In the genomic region with DNA sequence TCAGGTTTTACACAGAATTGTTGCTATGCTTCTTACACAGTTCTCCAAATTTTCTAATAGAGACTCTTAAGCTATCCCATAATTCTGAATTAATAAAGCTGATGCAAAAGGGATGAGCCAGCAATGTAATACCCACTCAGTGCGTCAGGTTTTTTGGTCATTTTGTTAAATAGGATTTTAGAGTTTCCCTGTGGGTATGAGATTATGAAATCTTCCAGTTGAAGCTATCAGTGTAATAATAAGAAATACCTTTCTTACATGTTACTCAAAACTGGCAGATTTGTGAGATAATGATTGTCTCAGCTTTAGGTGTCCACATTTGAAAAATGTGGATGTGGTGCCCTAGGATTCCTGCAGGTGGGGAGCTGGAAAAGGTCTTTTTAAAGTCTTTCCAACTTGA, we compare ENCODE assay signal across 1 cellular context.
TF ChIP-seq lines count a peak whose summit lies in the region.

No MANE protein-coding gene starts in this region.

TF ChIP-seq in IMR-90, 13 proteins besides CTCF, POLR2A, EP300 and RAD21:
- TF ChIP-seq RCOR1 (IDR thresholded peaks at IDR 0.05; ENCODE audit: insufficient replicate concordance, low read length): no peak
- no peak for TF ChIP-seq MAFK (IDR thresholded peaks at IDR 0.05; ENCODE audit: low read depth, low read length)
- no peak for TF ChIP-seq SMC3 (IDR thresholded peaks at IDR 0.05; ENCODE audit: low read depth, low read length)
- TF ChIP-seq CHD1 (IDR thresholded peaks at IDR 0.05; ENCODE audit: low read depth, low read length): no peak
- no peak for TF ChIP-seq CEBPB (IDR thresholded peaks at IDR 0.05; ENCODE audit: low read depth, low read length)
- TF ChIP-seq, protein P1, sequence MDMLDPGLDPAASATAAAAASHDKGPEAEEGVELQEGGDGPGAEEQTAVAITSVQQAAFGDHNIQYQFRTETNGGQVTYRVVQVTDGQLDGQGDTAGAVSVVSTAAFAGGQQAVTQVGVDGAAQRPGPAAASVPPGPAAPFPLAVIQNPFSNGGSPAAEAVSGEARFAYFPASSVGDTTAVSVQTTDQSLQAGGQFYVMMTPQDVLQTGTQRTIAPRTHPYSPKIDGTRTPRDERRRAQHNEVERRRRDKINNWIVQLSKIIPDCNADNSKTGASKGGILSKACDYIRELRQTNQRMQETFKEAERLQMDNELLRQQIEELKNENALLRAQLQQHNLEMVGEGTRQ (IDR thresholded peaks at IDR 0.05; ENCODE audit: low read depth, low read length): no peak
- TF ChIP-seq FOS (IDR thresholded peaks at IDR 0.05; ENCODE audit: low read depth, low read length): no peak
